Comparison of ENCODE assay signal across 25 cellular contexts in the genomic region with DNA sequence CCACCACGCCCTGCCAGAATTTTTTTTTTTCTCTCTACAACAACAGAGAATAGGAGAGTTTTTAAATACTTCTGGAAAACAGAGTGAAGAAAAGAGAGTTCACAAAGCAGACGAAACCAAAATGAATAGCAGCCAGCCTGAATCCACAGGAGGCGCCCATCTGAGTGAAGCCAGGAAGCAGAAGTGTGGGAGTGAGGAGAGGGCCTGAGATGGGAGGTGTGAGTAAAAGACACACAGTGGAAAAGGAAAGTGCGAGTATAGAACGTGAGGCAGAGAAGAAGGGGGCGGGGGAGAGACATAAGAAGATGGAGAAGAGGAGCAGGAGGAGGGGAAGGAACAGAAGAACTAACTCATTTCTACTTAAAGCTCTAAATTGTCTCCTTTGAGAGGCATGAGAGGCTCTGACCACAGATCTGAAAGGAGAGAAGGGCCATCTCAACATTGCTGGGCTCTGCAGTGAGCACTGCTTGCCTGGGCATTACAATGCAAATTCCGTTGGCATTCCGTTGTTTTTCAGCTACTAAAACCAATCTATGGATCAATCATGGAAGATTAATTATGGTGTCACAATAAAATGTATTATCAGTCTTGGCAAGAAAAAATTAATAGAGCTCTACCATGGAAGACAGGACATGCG.
DNase-seq lines count a peak whose midpoint lies in the region; ATAC-seq, FAIRE-seq and TF ChIP-seq lines count a peak whose summit lies in the region.
"Had no signal": no experiment of that assay in that cellular context is flagged by ENCODE, and none has a peak within 500 bp of the region (broad histone marks: within the 10 kb centered on the region; RNA-seq: fewer than 3 reads in every experiment).

No MANE protein-coding gene starts in this region.

- H2AK5ac ChIP-seq in mesendoderm (ENCODE audit: low read length), result no peak overlapping the region

- no peak overlapping the region for H2BK5ac ChIP-seq in mesendoderm (ENCODE audit: low read length)

- no peak overlapping the region for H3K4me3 Mint-ChIP-seq in activated CD4-positive, alpha-beta T cell treated with anti-CD3 and anti-CD28 coated beads, Interleukin-2, amount 10 ng/mL, durations not matched to agents 24 days and 14 days
- H3K4me3 Mint-ChIP-seq: activated B cell treated with CpG ODN at 0.5 μM for 24 hours had no signal

- H3K4me2 ChIP-seq in K562 (ENCODE audit: insufficient read depth, low read length), result no peak overlapping the region
- no peak overlapping the region for H3K4me2 ChIP-seq in mesendoderm (ENCODE audit: low read length)

- peaks cover 2% of the 10 kb centered on the region for H3K27me3 Mint-ChIP-seq in activated CD4-positive, alpha-beta T cell treated with anti-CD3 and anti-CD28 coated beads, Interleukin-2, amount 10 ng/mL, durations not matched to agents 24 days and 14 days

- peaks cover 6 to 19% of the 10 kb centered on the region in 2 experiments; a peak in 3 of 5 replicates for H3K27me3 ChIP-seq in K562 (ENCODE audit: control insufficient read depth in 2 of 2, insufficient read depth in 2 of 2, low read length in 2 of 2)
- no peaks in the 10 kb centered on the region for H3K27me3 ChIP-seq in mesendoderm (ENCODE audit: insufficient read depth, low read length, poor library complexity)
- H3K27me3 ChIP-seq: cardiac muscle cell, upper lobe of left lung had no signal

- H3K9me1 ChIP-seq in K562 (ENCODE audit: control insufficient read depth, insufficient read depth, low read length), result no peaks in the 10 kb centered on the region

- peaks cover 10% of the 10 kb centered on the region for H3K4me1 Mint-ChIP-seq in activated CD4-positive, alpha-beta T cell treated with anti-CD3 and anti-CD28 coated beads, Interleukin-2, amount 10 ng/mL, durations not matched to agents 24 days and 14 days

- intact Hi-C loops in activated CD4-positive, alpha-beta T cell treated with anti-CD3 and anti-CD28 coated beads, Interleukin-2, amount 10 ng/mL, durations not matched to agents 24 days and 14 days (cut with micrococcal nuclease), result no loop called here
- intact Hi-C loops in K562 (cut with micrococcal nuclease), result no loop called here

- no peak overlapping the region for H4K5ac ChIP-seq in mesendoderm (ENCODE audit: low read length)

- H2BK15ac ChIP-seq in mesendoderm (replicated peaks; ENCODE audit: low read depth), result no peak overlapping the region

- no peaks in the 10 kb centered on the region for H4K20me1 ChIP-seq in K562 (replicated peaks; ENCODE audit: control insufficient read depth, insufficient read depth, low read length)

- H3K56ac ChIP-seq in mesendoderm (ENCODE audit: low read length), result no peak overlapping the region

- no peak for FAIRE-seq in K562 (lab: Jason Lieb, UNC)
- FAIRE-seq in H54 (lab: Jason Lieb, UNC), result no peak
- FAIRE-seq: HTR-8/SVneo had no signal

- no peaks in the 10 kb centered on the region for H3K79me1 ChIP-seq in mesendoderm (ENCODE audit: low read length)

- H3K4me1 ChIP-seq in K562 (replicated peaks in 1 of 2; ENCODE audit: control insufficient read depth in 2 of 2, insufficient read depth in 2 of 2, low read length in 2 of 2), result no peaks in the 10 kb centered on the region
- no peaks in the 10 kb centered on the region for H3K4me1 ChIP-seq in mesendoderm (ENCODE audit: control insufficient read depth, low read depth, low read length)

- TF ChIP-seq EP300 in K562 (IDR thresholded peaks at IDR 0.05; ENCODE audit: low read length), result no peak

- no peaks in the 10 kb centered on the region for H3K36me3 Mint-ChIP-seq in activated CD4-positive, alpha-beta T cell treated with anti-CD3 and anti-CD28 coated beads, Interleukin-2, amount 10 ng/mL, durations not matched to agents 24 days and 14 days (ENCODE audit: low read depth)

- H3K23ac ChIP-seq in mesendoderm (ENCODE audit: low read length), result no peak overlapping the region

- H4K8ac ChIP-seq in mesendoderm (ENCODE audit: low read depth, low read length), result no peak overlapping the region

- peak; percentile 69 for ATAC-seq in K562

- no peak overlapping the region for H3K9ac ChIP-seq in K562 (ENCODE audit: insufficient read depth in 1 of 2, low read depth in 2 of 2, low read length in 2 of 2)
- no peak overlapping the region for H3K9ac ChIP-seq in mesendoderm (ENCODE audit: low read length)

- H3K9me3 ChIP-seq in K562 (replicated peaks; ENCODE audit: control insufficient read depth, insufficient read depth, low read depth, low read length), result no peaks in the 10 kb centered on the region
- H3K9me3 ChIP-seq: neutrophil, upper lobe of left lung had no signal

- no peaks in the 10 kb centered on the region for H3K9me3 Mint-ChIP-seq in activated CD4-positive, alpha-beta T cell treated with anti-CD3 and anti-CD28 coated beads, Interleukin-2, amount 10 ng/mL, durations not matched to agents 24 days and 14 days
- H3K9me3 Mint-ChIP-seq: activated B cell treated with CpG ODN at 0.5 μM for 24 hours had no signal

- TF ChIP-seq POLR2A in K562 (conservative IDR thresholded peaks at IDR 0.05) (no peak), H54 (IDR thresholded peaks at IDR 0.05; ENCODE audit: low read depth, low read length) (no peak)

- WGBS in K562 (ENCODE audit: insufficient coverage, low coverage, missing lambda C conversion rate), result 1% methylated on average over 8 of the region's 9 CpGs
- no CpG with 5 or more reads among the region's 9 CpGs for WGBS in mesendoderm (ENCODE audit: extremely low coverage, insufficient coverage, low lambda C conversion rate)

- no peak for TF ChIP-seq RAD21 in K562 (CRISPR knock-in tag; conservative IDR thresholded peaks at IDR 0.05 in 1 of 2, IDR thresholded peaks at IDR 0.05 in 1 of 2)

- CTCF ChIA-PET in K562 (lab: Yijun Ruan, JAX; ENCODE audit: low intra/inter-chr PET ratio), result no interaction called here

- POLR2A ChIA-PET in K562 (lab: Yijun Ruan, JAX), result interaction anchor here (1.2 kb wide), 1 partner anchor 159 kb away, joined by 3 read pairs; no protein-coding TSS in a partner anchor

- no peak overlapping the region for H3K4me3 ChIP-seq in K562
- H3K4me3 ChIP-seq in mesendoderm (ENCODE audit: low read length), result no peak overlapping the region
- H3K4me3 ChIP-seq: cardiac muscle cell, lung, upper lobe of left lung had no signal

- H3K4ac ChIP-seq in mesendoderm (ENCODE audit: low read depth, low read length), result no peak overlapping the region

- no peak overlapping the region for H2BK120ac ChIP-seq in mesendoderm (ENCODE audit: low read depth, low read length)

- no peak overlapping the region for H3K27ac ChIP-seq in K562 (ENCODE audit: extremely low read depth, low read depth, low read length)
- no peak overlapping the region for H3K27ac ChIP-seq in mesendoderm (ENCODE audit: low read depth, low read length)
- H3K27ac ChIP-seq: cardiac muscle cell, neutrophil, upper lobe of left lung had no signal

- H3K79me2 ChIP-seq in K562 (ENCODE audit: control insufficient read depth, insufficient read depth, low read length), result no peaks in the 10 kb centered on the region
- no peaks in the 10 kb centered on the region for H3K79me2 ChIP-seq in mesendoderm (ENCODE audit: control insufficient read depth, insufficient read depth, low read length)

- H3K36me3 ChIP-seq in K562 (ENCODE audit: control insufficient read depth, insufficient read depth, low read length) (no peaks in the 10 kb centered on the region), mesendoderm (ENCODE audit: control insufficient read depth, insufficient read depth, low read length) (no peaks in the 10 kb centered on the region)
- H3K36me3 ChIP-seq: cardiac muscle cell, neutrophil, upper lobe of left lung had no signal

- H2AFZ ChIP-seq in K562 (ENCODE audit: low read depth, low read length), result no peak overlapping the region

- H3K18ac ChIP-seq in mesendoderm (ENCODE audit: low read length), result no peak overlapping the region

- H3K27ac Mint-ChIP-seq in activated CD4-positive, alpha-beta T cell treated with anti-CD3 and anti-CD28 coated beads, Interleukin-2, amount 10 ng/mL, durations not matched to agents 24 days and 14 days, result no peak overlapping the region
- H3K27ac Mint-ChIP-seq: activated B cell treated with CpG ODN at 0.5 μM for 24 hours had no signal

- peak; percentile 16 for DNase-seq in activated CD4-positive, alpha-beta T cell treated with anti-CD3 and anti-CD28 coated beads for 48 hours
- DNase-seq in activated CD4-positive, alpha-beta T cell treated with anti-CD3 and anti-CD28 coated beads, Interleukin-2, amount 10 ng/mL, durations not matched to agents 24 days and 14 days, result no peak
- DNase-seq in KBM-7 (peak; percentile 76), K562 (ENCODE audit: extremely low read depth in 1 of 4, low spot score in 3 of 4) (peak in 1 of 4 experiments; percentile 11), mesendoderm (peak; percentile 25), SHP77 treated with DMSO at 0.1 percent for 48 hours (lab: John Stamatoyannopoulos, UW) (no peak), H54 (ENCODE audit: insufficient read length, low spot score) (no peak), RPMI8226 (no peak)
- DNase-seq: activated B cell treated with CpG ODN at 0.5 μM for 24 hours; activated CD8-positive, alpha-beta memory T cell treated with anti-CD3 and anti-CD28 coated beads for 24 hours; activated naive CD4-positive, alpha-beta T cell; activated T-cell treated with anti-CD3 and anti-CD28 coated beads, Interleukin-2, amount 50 U/mL, for 1 hour; AML-193; cortex of kidney; DMS53; GF-D8; GOT3; NCI-H1092; NCI-H187 treated with DMSO at 0.1 percent for 48 hours; T-helper 9 cell; upper lobe of left lung had no signal

- no TSS peak for BruUV-seq in K562 (replicated peaks; lab: Mats Ljungman, UMichigan)

- in situ Hi-C loops in KBM-7 (cut with MboI; ENCODE audit: low pct_unique_long_range_greater_than_20kb, low sequenced_read_pairs), result no loop called here
- in situ Hi-C loops in K562 (cut with MboI), result no loop called here

- no peak for TF ChIP-seq CTCF in K562 (IDR thresholded peaks at IDR 0.05 in 2 of 3, conservative IDR thresholded peaks at IDR 0.05 in 1 of 3; ENCODE audit: insufficient read depth in 2 of 3, low read depth in 1 of 3, low read length in 3 of 3)

TF ChIP-seq in K562, 482 proteins besides CTCF, POLR2A, EP300 and RAD21 (continues in another document):
- TF ChIP-seq ZBTB1 (CRISPR knock-in tag; IDR thresholded peaks at IDR 0.05; ENCODE audit: borderline replicate concordance, low read depth) (no peak), MEF2D (tag; conservative IDR thresholded peaks at IDR 0.05; ENCODE audit: low read depth) (no peak), FOXP1 (CRISPR knock-in tag; IDR thresholded peaks at IDR 0.05) (no peak), KLF1 (tag; IDR thresholded peaks at IDR 0.05) (no peak)

Comparison
In these comparisons a context has a peak if more than half of its experiments do, and no peak if none do; other contexts are left out.
1. DNase-seq: peak in activated CD4-positive, alpha-beta T cell treated with anti-CD3 and anti-CD28 coated beads for 48 hours (single experiment), KBM-7 (single experiment) and mesendoderm (single experiment); none in activated CD4-positive, alpha-beta T cell treated with anti-CD3 and anti-CD28 coated beads, Interleukin-2, amount 10 ng/mL, durations not matched to agents 24 days and 14 days (single experiment), SHP77 treated with DMSO at 0.1 percent for 48 hours (single experiment), H54 (single experiment) and RPMI8226 (single experiment).